14 cellular contexts compared by ENCODE assay signal in the genomic region with DNA sequence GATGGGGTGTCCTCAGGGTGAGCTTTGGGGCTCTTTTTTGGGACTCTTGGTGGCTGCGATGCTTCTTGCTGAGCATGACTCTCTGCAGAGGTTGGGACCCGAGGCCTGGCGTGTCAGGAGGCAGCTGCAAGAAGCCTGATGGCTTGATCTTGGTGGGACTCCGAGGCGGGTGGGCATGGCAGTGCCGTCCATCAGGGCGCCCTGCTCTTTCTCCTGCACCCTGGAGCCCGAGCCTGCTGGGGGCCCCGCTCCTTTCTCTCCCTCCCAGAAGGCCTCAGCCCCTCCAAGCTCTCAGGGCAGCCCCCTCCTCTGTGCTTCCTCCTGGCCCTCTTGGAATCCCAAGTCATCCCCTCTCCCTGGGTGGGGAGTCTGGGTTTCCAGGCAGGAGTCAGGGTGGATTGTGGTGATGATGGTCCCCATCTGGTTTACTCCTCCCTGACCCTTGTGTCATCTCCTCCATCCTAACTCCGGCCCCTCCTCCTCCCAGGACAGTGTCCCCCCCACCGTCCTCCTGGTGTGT.
DNase-seq lines count a peak whose midpoint lies in the region; ATAC-seq, FAIRE-seq and TF ChIP-seq lines count a peak whose summit lies in the region.
"Had no signal": no experiment of that assay in that cellular context is flagged by ENCODE, and none has a peak within 500 bp of the region (broad histone marks: within the 10 kb centered on the region; RNA-seq: fewer than 3 reads in every experiment).

No MANE protein-coding gene starts in this region.

- no peaks in the 10 kb centered on the region for H3K27me3 ChIP-seq in SK-N-SH (ENCODE audit: insufficient read depth)

- no peaks in the 10 kb centered on the region for H3K9me2 ChIP-seq in SK-N-SH

- no peak overlapping the region for H3K4me3 ChIP-seq in SK-N-SH (ENCODE audit: low read depth in 2 of 2, low read length in 1 of 2)

- no peak for TF ChIP-seq CTCF in SK-N-SH (IDR thresholded peaks at IDR 0.05)
- no peak for TF ChIP-seq CTCF in natural killer cell (IDR thresholded peaks at IDR 0.05)

- peak overlapping the region; percentile 13 for H3K4me3 Mint-ChIP-seq in natural killer cell
- no peak overlapping the region for H3K4me3 Mint-ChIP-seq in natural killer cell treated with Interleukin-12 subunit alpha and Interleukin-12 subunit beta and Interleukin-15 and Interleukin-18, amount 100 ng/mL, for 72 hours
- no peak overlapping the region for H3K4me3 Mint-ChIP-seq in activated CD8-positive, alpha-beta T cell treated with anti-CD3 and anti-CD28 coated beads, Interleukin-2, amount 10 ng/mL, durations not matched to agents 7 days and 5 days

- no peaks in the 10 kb centered on the region for H3K9me3 Mint-ChIP-seq in natural killer cell
- H3K9me3 Mint-ChIP-seq in natural killer cell treated with Interleukin-12 subunit alpha and Interleukin-12 subunit beta and Interleukin-15 and Interleukin-18, amount 100 ng/mL, for 72 hours = no peaks in the 10 kb centered on the region
- no peaks in the 10 kb centered on the region for H3K9me3 Mint-ChIP-seq in activated CD8-positive, alpha-beta T cell treated with anti-CD3 and anti-CD28 coated beads, Interleukin-2, amount 10 ng/mL, durations not matched to agents 7 days and 5 days (ENCODE audit: insufficient read depth)

- POLR2A ChIA-PET in SK-N-SH (lab: Yijun Ruan, JAX) = interaction anchor here (0.7 kb wide), 1 partner anchor 170 kb away, joined by 3 read pairs; no protein-coding TSS in a partner anchor
- POLR2A ChIA-PET in activated CD8-positive, alpha-beta T cell treated with anti-CD3 and anti-CD28 coated beads, Interleukin-2, amount 10 ng/mL, durations not matched to agents 7 days and 5 days (lab: Charles Lee) = no interaction called here

- no peak overlapping the region for H2AFZ ChIP-seq in SK-N-SH (ENCODE audit: low read depth)

- H3K27ac Mint-ChIP-seq in natural killer cell = no peak overlapping the region
- no peak overlapping the region for H3K27ac Mint-ChIP-seq in natural killer cell treated with Interleukin-12 subunit alpha and Interleukin-12 subunit beta and Interleukin-15 and Interleukin-18, amount 100 ng/mL, for 72 hours
- no peak overlapping the region for H3K27ac Mint-ChIP-seq in activated CD8-positive, alpha-beta T cell treated with anti-CD3 and anti-CD28 coated beads, Interleukin-2, amount 10 ng/mL, durations not matched to agents 7 days and 5 days

- H3K79me2 ChIP-seq in SK-N-SH (ENCODE audit: insufficient read depth) = no peaks in the 10 kb centered on the region

- no peaks in the 10 kb centered on the region for H3K9me3 ChIP-seq in SK-N-SH

- H3F3A ChIP-seq in SK-N-SH (replicated peaks; ENCODE audit: insufficient read depth) = no peaks in the 10 kb centered on the region

- H4K20me1 ChIP-seq in SK-N-SH (ENCODE audit: insufficient read depth) = no peaks in the 10 kb centered on the region

- H3K27me3 Mint-ChIP-seq in natural killer cell (ENCODE audit: low read depth in 2 of 2) = no peaks in the 10 kb centered on the region
- H3K27me3 Mint-ChIP-seq in natural killer cell treated with Interleukin-12 subunit alpha and Interleukin-12 subunit beta and Interleukin-15 and Interleukin-18, amount 100 ng/mL, for 72 hours = no peaks in the 10 kb centered on the region
- no peaks in the 10 kb centered on the region for H3K27me3 Mint-ChIP-seq in activated CD8-positive, alpha-beta T cell treated with anti-CD3 and anti-CD28 coated beads, Interleukin-2, amount 10 ng/mL, durations not matched to agents 7 days and 5 days (ENCODE audit: low read depth)

- FAIRE-seq in urothelium cell line (lab: Jason Lieb, UNC) = no peak

- CTCF ChIA-PET in SK-N-SH (lab: Yijun Ruan, JAX) = interaction anchor here (1.3 kb wide), 1 partner anchor 391 kb away, joined by 4 read pairs; no protein-coding TSS in a partner anchor
- CTCF ChIA-PET in activated CD8-positive, alpha-beta T cell treated with anti-CD3 and anti-CD28 coated beads, Interleukin-2, amount 10 ng/mL, durations not matched to agents 7 days and 5 days (lab: Charles Lee) = no interaction called here

- no peaks in the 10 kb centered on the region; a peak in 1 of 4 replicates for H3K4me1 ChIP-seq in SK-N-SH (ENCODE audit: control insufficient read depth in 1 of 2, insufficient read depth in 2 of 2, low read depth in 1 of 2, low read length in 1 of 2)

- 53% methylated on average over 6 of the region's 11 CpGs for WGBS in SK-N-SH (ENCODE audit: low lambda C conversion rate)

- no peaks in the 10 kb centered on the region for H3K36me3 ChIP-seq in SK-N-SH (replicated peaks in 1 of 2; ENCODE audit: control insufficient read depth in 1 of 2, insufficient read depth in 2 of 2, low read length in 1 of 2)

- no peak for TF ChIP-seq RAD21 in SK-N-SH (IDR thresholded peaks at IDR 0.05; ENCODE audit: low read length)

- no peak overlapping the region for H3K4me2 ChIP-seq in SK-N-SH

- no peaks in the 10 kb centered on the region for H3K36me3 Mint-ChIP-seq in natural killer cell
- no peaks in the 10 kb centered on the region for H3K36me3 Mint-ChIP-seq in natural killer cell treated with Interleukin-12 subunit alpha and Interleukin-12 subunit beta and Interleukin-15 and Interleukin-18, amount 100 ng/mL, for 72 hours
- no peaks in the 10 kb centered on the region for H3K36me3 Mint-ChIP-seq in activated CD8-positive, alpha-beta T cell treated with anti-CD3 and anti-CD28 coated beads, Interleukin-2, amount 10 ng/mL, durations not matched to agents 7 days and 5 days (ENCODE audit: low read depth)

- no peak for TF ChIP-seq EP300 in SK-N-SH (IDR thresholded peaks at IDR 0.05; ENCODE audit: borderline replicate concordance in 1 of 2, low read depth in 1 of 2, low read length in 1 of 2)

- H3K9ac ChIP-seq in SK-N-SH = no peak overlapping the region

- H3K27ac ChIP-seq in SK-N-SH (ENCODE audit: low read depth in 2 of 2, low read length in 1 of 2) = no peak overlapping the region
- H3K27ac ChIP-seq: 22Rv1, C4-2B had no signal

- ATAC-seq in SK-N-SH treated with all-trans-retinoic acid at 6 μM for 48 hours (no peak), natural killer cell (no peak)
- ATAC-seq in natural killer cell treated with Interleukin-12 subunit alpha and Interleukin-12 subunit beta and Interleukin-15 and Interleukin-18, amount 100 ng/mL, for 72 hours = no peak
- no peak for ATAC-seq in activated CD8-positive, alpha-beta T cell treated with anti-CD3 and anti-CD28 coated beads, Interleukin-2, amount 10 ng/mL, durations not matched to agents 7 days and 5 days

- DNase-seq in SK-N-SH = peak; percentile 34
- DNase-seq in natural killer cell = peak; percentile 11
- no peak for DNase-seq in natural killer cell treated with Interleukin-12 subunit alpha and Interleukin-12 subunit beta and Interleukin-15 and Interleukin-18, amount 100 ng/mL, for 72 hours (ENCODE audit: low spot score)
- peak; percentile 69 for DNase-seq in posterior vena cava (ENCODE audit: low spot score)
- no peak for DNase-seq in activated CD8-positive, alpha-beta T cell treated with anti-CD3 and anti-CD28 coated beads, Interleukin-2, amount 10 ng/mL, durations not matched to agents 7 days and 5 days
- no peak for DNase-seq in urothelium cell line (ENCODE audit: low spot score)
- DNase-seq in HPDE6-E6E7 (ENCODE audit: extremely low spot score) = no peak
- DNase-seq: Karpas-422, MM.1S, NCI-H187 treated with DMSO at 0.1 percent for 48 hours, NCI-H446 had no signal

- intact Hi-C loops in natural killer cell (cut with micrococcal nuclease) = no loop called here
- intact Hi-C loops in posterior vena cava (cut with DNase I) = no loop called here

- H3K4me1 Mint-ChIP-seq in natural killer cell = no peaks in the 10 kb centered on the region
- H3K4me1 Mint-ChIP-seq in natural killer cell treated with Interleukin-12 subunit alpha and Interleukin-12 subunit beta and Interleukin-15 and Interleukin-18, amount 100 ng/mL, for 72 hours (ENCODE audit: low read depth in 2 of 2) = no peaks in the 10 kb centered on the region
- no peaks in the 10 kb centered on the region for H3K4me1 Mint-ChIP-seq in activated CD8-positive, alpha-beta T cell treated with anti-CD3 and anti-CD28 coated beads, Interleukin-2, amount 10 ng/mL, durations not matched to agents 7 days and 5 days (ENCODE audit: low read depth)

TF ChIP-seq in SK-N-SH, 30 proteins besides CTCF, POLR2A, EP300 and RAD21 (continues in another document):
- no peak for TF ChIP-seq ELF1 (IDR thresholded peaks at IDR 0.05)
- no peak for TF ChIP-seq MEF2A (IDR thresholded peaks at IDR 0.05; ENCODE audit: borderline replicate concordance, low read depth)
- no peak for TF ChIP-seq POLR2AphosphoS5 (IDR thresholded peaks at IDR 0.05; ENCODE audit: low read depth, low read length)
- no peak for TF ChIP-seq SIN3A (IDR thresholded peaks at IDR 0.05; ENCODE audit: borderline replicate concordance, low read depth, low read length)
- TF ChIP-seq, protein P1, sequence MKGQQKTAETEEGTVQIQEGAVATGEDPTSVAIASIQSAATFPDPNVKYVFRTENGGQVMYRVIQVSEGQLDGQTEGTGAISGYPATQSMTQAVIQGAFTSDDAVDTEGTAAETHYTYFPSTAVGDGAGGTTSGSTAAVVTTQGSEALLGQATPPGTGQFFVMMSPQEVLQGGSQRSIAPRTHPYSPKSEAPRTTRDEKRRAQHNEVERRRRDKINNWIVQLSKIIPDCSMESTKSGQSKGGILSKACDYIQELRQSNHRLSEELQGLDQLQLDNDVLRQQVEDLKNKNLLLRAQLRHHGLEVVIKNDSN (IDR thresholded peaks at IDR 0.05; ENCODE audit: borderline replicate concordance, low read depth) = no peak
- no peak for TF ChIP-seq RCOR1 (IDR thresholded peaks at IDR 0.05; ENCODE audit: low read length)
- TF ChIP-seq FOXJ3 (CRISPR knock-in tag; IDR thresholded peaks at IDR 0.05) = no peak
- no peak for TF ChIP-seq FOXM1 (IDR thresholded peaks at IDR 0.05; ENCODE audit: low read depth)
- TF ChIP-seq GATA2 (CRISPR knock-in tag; IDR thresholded peaks at IDR 0.05) = no peak

TF ChIP-seq in SK-N-SH treated with all-trans-retinoic acid at 6 μM for 48 hours, 23 proteins besides CTCF, POLR2A, EP300 and RAD21 (continues in another document):
- TF ChIP-seq OSR1 (CRISPR knock-in tag; IDR thresholded peaks at IDR 0.05) = no peak
- TF ChIP-seq ZNF565 (CRISPR knock-in tag; conservative IDR thresholded peaks at IDR 0.05; ENCODE audit: low read depth) = no peak
- TF ChIP-seq TCF4 (CRISPR knock-in tag; IDR thresholded peaks at IDR 0.05; ENCODE audit: borderline replicate concordance) = no peak
- TF ChIP-seq, protein P2, sequence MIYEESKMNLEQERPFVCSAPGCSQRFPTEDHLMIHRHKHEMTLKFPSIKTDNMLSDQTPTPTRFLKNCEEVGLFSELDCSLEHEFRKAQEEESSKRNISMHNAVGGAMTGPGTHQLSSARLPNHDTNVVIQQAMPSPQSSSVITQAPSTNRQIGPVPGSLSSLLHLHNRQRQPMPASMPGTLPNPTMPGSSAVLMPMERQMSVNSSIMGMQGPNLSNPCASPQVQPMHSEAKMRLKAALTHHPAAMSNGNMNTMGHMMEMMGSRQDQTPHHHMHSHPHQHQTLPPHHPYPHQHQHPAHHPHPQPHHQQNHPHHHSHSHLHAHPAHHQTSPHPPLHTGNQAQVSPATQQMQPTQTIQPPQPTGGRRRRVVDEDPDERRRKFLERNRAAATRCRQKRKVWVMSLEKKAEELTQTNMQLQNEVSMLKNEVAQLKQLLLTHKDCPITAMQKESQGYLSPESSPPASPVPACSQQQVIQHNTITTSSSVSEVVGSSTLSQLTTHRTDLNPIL (CRISPR knock-in tag; IDR thresholded peaks at IDR 0.05; ENCODE audit: low read depth) = no peak
- no peak for TF ChIP-seq GLIS3 (CRISPR knock-in tag; IDR thresholded peaks at IDR 0.05)
- no peak for TF ChIP-seq RARB (CRISPR knock-in tag; IDR thresholded peaks at IDR 0.05)
- no peak for TF ChIP-seq CSDC2 (CRISPR knock-in tag; IDR thresholded peaks at IDR 0.05)

Comparison
In these comparisons a context has a peak if more than half of its experiments do, and no peak if none do; other contexts are left out.
1. DNase-seq: peak in SK-N-SH (single experiment), natural killer cell (single experiment) and posterior vena cava (single experiment); none in natural killer cell treated with Interleukin-12 subunit alpha and Interleukin-12 subunit beta and Interleukin-15 and Interleukin-18, amount 100 ng/mL, for 72 hours (single experiment), activated CD8-positive, alpha-beta T cell treated with anti-CD3 and anti-CD28 coated beads, Interleukin-2, amount 10 ng/mL, durations not matched to agents 7 days and 5 days (single experiment), urothelium cell line (single experiment) and HPDE6-E6E7 (single experiment).